1 cellular context compared by ENCODE assay signal in genomic region chr13:98938801-98939200, GRCh38.
TF ChIP-seq lines count a peak whose summit lies in the region.

No MANE protein-coding gene starts in this region.

TF ChIP-seq in HCT116, 20 proteins besides CTCF, POLR2A, EP300 and RAD21:
- TF ChIP-seq, protein P1, sequence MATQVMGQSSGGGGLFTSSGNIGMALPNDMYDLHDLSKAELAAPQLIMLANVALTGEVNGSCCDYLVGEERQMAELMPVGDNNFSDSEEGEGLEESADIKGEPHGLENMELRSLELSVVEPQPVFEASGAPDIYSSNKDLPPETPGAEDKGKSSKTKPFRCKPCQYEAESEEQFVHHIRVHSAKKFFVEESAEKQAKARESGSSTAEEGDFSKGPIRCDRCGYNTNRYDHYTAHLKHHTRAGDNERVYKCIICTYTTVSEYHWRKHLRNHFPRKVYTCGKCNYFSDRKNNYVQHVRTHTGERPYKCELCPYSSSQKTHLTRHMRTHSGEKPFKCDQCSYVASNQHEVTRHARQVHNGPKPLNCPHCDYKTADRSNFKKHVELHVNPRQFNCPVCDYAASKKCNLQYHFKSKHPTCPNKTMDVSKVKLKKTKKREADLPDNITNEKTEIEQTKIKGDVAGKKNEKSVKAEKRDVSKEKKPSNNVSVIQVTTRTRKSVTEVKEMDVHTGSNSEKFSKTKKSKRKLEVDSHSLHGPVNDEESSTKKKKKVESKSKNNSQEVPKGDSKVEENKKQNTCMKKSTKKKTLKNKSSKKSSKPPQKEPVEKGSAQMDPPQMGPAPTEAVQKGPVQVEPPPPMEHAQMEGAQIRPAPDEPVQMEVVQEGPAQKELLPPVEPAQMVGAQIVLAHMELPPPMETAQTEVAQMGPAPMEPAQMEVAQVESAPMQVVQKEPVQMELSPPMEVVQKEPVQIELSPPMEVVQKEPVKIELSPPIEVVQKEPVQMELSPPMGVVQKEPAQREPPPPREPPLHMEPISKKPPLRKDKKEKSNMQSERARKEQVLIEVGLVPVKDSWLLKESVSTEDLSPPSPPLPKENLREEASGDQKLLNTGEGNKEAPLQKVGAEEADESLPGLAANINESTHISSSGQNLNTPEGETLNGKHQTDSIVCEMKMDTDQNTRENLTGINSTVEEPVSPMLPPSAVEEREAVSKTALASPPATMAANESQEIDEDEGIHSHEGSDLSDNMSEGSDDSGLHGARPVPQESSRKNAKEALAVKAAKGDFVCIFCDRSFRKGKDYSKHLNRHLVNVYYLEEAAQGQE (IDR thresholded peaks at IDR 0.05; ENCODE audit: low read depth) = no peak
- TF ChIP-seq, protein P2, sequence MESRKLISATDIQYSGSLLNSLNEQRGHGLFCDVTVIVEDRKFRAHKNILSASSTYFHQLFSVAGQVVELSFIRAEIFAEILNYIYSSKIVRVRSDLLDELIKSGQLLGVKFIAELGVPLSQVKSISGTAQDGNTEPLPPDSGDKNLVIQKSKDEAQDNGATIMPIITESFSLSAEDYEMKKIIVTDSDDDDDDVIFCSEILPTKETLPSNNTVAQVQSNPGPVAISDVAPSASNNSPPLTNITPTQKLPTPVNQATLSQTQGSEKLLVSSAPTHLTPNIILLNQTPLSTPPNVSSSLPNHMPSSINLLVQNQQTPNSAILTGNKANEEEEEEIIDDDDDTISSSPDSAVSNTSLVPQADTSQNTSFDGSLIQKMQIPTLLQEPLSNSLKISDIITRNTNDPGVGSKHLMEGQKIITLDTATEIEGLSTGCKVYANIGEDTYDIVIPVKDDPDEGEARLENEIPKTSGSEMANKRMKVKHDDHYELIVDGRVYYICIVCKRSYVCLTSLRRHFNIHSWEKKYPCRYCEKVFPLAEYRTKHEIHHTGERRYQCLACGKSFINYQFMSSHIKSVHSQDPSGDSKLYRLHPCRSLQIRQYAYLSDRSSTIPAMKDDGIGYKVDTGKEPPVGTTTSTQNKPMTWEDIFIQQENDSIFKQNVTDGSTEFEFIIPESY (IDR thresholded peaks at IDR 0.05; ENCODE audit: extremely low read depth, insufficient replicate concordance, low read length) = no peak
- TF ChIP-seq CEBPB (IDR thresholded peaks at IDR 0.05; ENCODE audit: low read depth) (no peak), TCF7L2 (IDR thresholded peaks at IDR 0.05; ENCODE audit: borderline replicate concordance, extremely low read depth, insufficient read depth, insufficient read length) (no peak), JUND (IDR thresholded peaks at IDR 0.05) (no peak), YY1 (IDR thresholded peaks at IDR 0.05; ENCODE audit: extremely low read depth, insufficient replicate concordance, low read depth, low read length) (no peak), EGR1 (IDR thresholded peaks at IDR 0.05; ENCODE audit: low read depth) (no peak), MAX (IDR thresholded peaks at IDR 0.05) (no peak), ZNF274 (IDR thresholded peaks at IDR 0.05; ENCODE audit: low read depth, low read length) (no peak), POLR2AphosphoS5 (IDR thresholded peaks at IDR 0.05; ENCODE audit: low read depth, low read length) (no peak), EZH2 (IDR thresholded peaks at IDR 0.05) (no peak), ELF1 (IDR thresholded peaks at IDR 0.05; ENCODE audit: borderline replicate concordance, low read depth) (no peak), SRF (IDR thresholded peaks at IDR 0.05; ENCODE audit: low read depth) (no peak), EZH2phosphoT487 (IDR thresholded peaks at IDR 0.05; ENCODE audit: borderline replicate concordance) (no peak), FOSL1 (IDR thresholded peaks at IDR 0.05; ENCODE audit: low read depth) (no peak)
- TF ChIP-seq, protein P3, sequence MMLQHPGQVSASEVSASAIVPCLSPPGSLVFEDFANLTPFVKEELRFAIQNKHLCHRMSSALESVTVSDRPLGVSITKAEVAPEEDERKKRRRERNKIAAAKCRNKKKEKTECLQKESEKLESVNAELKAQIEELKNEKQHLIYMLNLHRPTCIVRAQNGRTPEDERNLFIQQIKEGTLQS (IDR thresholded peaks at IDR 0.05) = no peak
TF ChIP-seq in HCT116: peak in this region for 0.
